Comparison of ENCODE assay signal across 1 cellular context in genomic region chr6:11033825-11034224, GRCh38.
TF ChIP-seq lines count a peak whose summit lies in the region.

No MANE protein-coding gene starts in this region.

TF ChIP-seq in IMR-90, 13 proteins besides CTCF, POLR2A, EP300 and RAD21:
- TF ChIP-seq FOS (IDR thresholded peaks at IDR 0.05; ENCODE audit: low read depth, low read length) (peak; percentile 66; the same call in 1 of the 2 replicates), BHLHE40 (IDR thresholded peaks at IDR 0.05; ENCODE audit: low read depth, low read length) (peak; percentile 45; the same call in 1 of the 2 replicates), SMC3 (IDR thresholded peaks at IDR 0.05; ENCODE audit: low read depth, low read length) (no peak)
